1 cellular context compared by ENCODE assay signal in genomic region chr17:18960241-18960665, GRCh38.
TF ChIP-seq lines count a peak whose summit lies in the region.

No MANE protein-coding gene starts in this region.

TF ChIP-seq in IMR-90, 13 proteins besides CTCF, POLR2A, EP300 and RAD21:
- TF ChIP-seq FOS (IDR thresholded peaks at IDR 0.05; ENCODE audit: low read depth, low read length): no peak
- no peak for TF ChIP-seq RFX5 (IDR thresholded peaks at IDR 0.05; ENCODE audit: low read depth, low read length)
- no peak for TF ChIP-seq MXI1 (IDR thresholded peaks at IDR 0.05; ENCODE audit: borderline replicate concordance, low read depth, low read length)
- TF ChIP-seq BHLHE40 (IDR thresholded peaks at IDR 0.05; ENCODE audit: low read depth, low read length): no peak
- TF ChIP-seq RCOR1 (IDR thresholded peaks at IDR 0.05; ENCODE audit: insufficient replicate concordance, low read length): no peak
- no peak for TF ChIP-seq NFE2L2 (IDR thresholded peaks at IDR 0.05; ENCODE audit: low read depth, low read length)
- no peak for TF ChIP-seq CHD1 (IDR thresholded peaks at IDR 0.05; ENCODE audit: low read depth, low read length)
- no peak for TF ChIP-seq MAFK (IDR thresholded peaks at IDR 0.05; ENCODE audit: low read depth, low read length)
- TF ChIP-seq ELK1 (IDR thresholded peaks at IDR 0.05; ENCODE audit: borderline replicate concordance, low read depth, low read length): no peak
- TF ChIP-seq USF2 (IDR thresholded peaks at IDR 0.05; ENCODE audit: low read depth, low read length): no peak
- no peak for TF ChIP-seq MAZ (IDR thresholded peaks at IDR 0.05; ENCODE audit: borderline replicate concordance, low read depth, low read length)
- no peak for TF ChIP-seq CEBPB (IDR thresholded peaks at IDR 0.05; ENCODE audit: low read depth, low read length)
- TF ChIP-seq SMC3 (IDR thresholded peaks at IDR 0.05; ENCODE audit: low read depth, low read length): no peak
